In genomic region chr22:17074648-17075002, GRCh38 we compare ENCODE assay signal across 18 cellular contexts. TPM values are rescaled to one million over a fixed set of nuclear protein-coding genes. Genes with fewer than 3 reads are reported as not detected.
DNase-seq lines count a peak whose midpoint lies in the region; ATAC-seq, FAIRE-seq and TF ChIP-seq lines count a peak whose summit lies in the region.
"Had no signal": no experiment of that assay in that cellular context is flagged by ENCODE, and none has a peak within 500 bp of the region (broad histone marks: within the 10 kb centered on the region; RNA-seq: fewer than 3 reads in every experiment).

No MANE protein-coding gene starts in this region.

- no peak overlapping the region for H2BK20ac ChIP-seq in IMR-90 (ENCODE audit: low read depth, low read length)
- no peak overlapping the region for H2BK20ac ChIP-seq in H1 (ENCODE audit: low read length)

- no peak overlapping the region for H4K91ac ChIP-seq in IMR-90 (ENCODE audit: insufficient read depth, low read depth, low read length)
- H4K91ac ChIP-seq in H1 (replicated peaks; ENCODE audit: insufficient read length, low read length), result no peak overlapping the region

- no TSS peak for BruUV-seq in IMR-90 (replicated peaks; lab: Mats Ljungman, UMichigan)

- FAIRE-seq in H1 (lab: Jason Lieb, UNC), result no peak
- FAIRE-seq: GM19239, HepG2 had no signal

- H3K27me3 ChIP-seq in IMR-90 (ENCODE audit: control insufficient read depth, insufficient read depth, low read length), result peaks cover 3% of the 10 kb centered on the region
- H3K27me3 ChIP-seq in H1 (replicated peaks in 1 of 4; ENCODE audit: control insufficient read depth in 3 of 4, extremely low read depth in 1 of 4, insufficient read depth in 3 of 4, low read length in 3 of 4), result no peaks in the 10 kb centered on the region
- no peaks in the 10 kb centered on the region for H3K27me3 ChIP-seq in ascending aorta
- H3K27me3 ChIP-seq: adrenal gland, uterus had no signal

- H2BK12ac ChIP-seq in H1 (ENCODE audit: low read depth, low read length), result no peak overlapping the region

- ATAC-seq in IMR-90 (ENCODE audit: low read depth), result no peak
- ATAC-seq in GM18873 (IDR thresholded peaks at IDR 0.05; ENCODE audit: low FRiP score, unreplicated experiment), result no peak

- H4K8ac ChIP-seq in IMR-90 (ENCODE audit: low read depth in 2 of 2, low read length in 2 of 2), result no peak overlapping the region
- H4K8ac ChIP-seq in H1 (ENCODE audit: extremely low read depth, insufficient read depth, low read length), result no peak overlapping the region

- H3K4ac ChIP-seq in IMR-90 (ENCODE audit: low read depth, low read length) (no peak overlapping the region), H1 (replicated peaks; ENCODE audit: insufficient read length, low read depth, low read length) (no peak overlapping the region)

- H4K5ac ChIP-seq in IMR-90 (ENCODE audit: low read depth, low read length) (no peak overlapping the region), H1 (ENCODE audit: insufficient read length, low read depth, low read length) (no peak overlapping the region)

- TF ChIP-seq POLR2A in IMR-90 (IDR thresholded peaks at IDR 0.05; ENCODE audit: low read depth, low read length) (no peak), H1 (IDR thresholded peaks at IDR 0.05; ENCODE audit: control extremely low read depth in 1 of 2, low read depth in 2 of 2, low read length in 2 of 2) (no peak)

- no peaks in the 10 kb centered on the region for H3K23me2 ChIP-seq in H1 (ENCODE audit: low read depth, low read length)

- H3K14ac ChIP-seq in IMR-90 (replicated peaks; ENCODE audit: low read depth, low read length), result no peak overlapping the region
- no peak overlapping the region for H3K14ac ChIP-seq in H1 (ENCODE audit: insufficient read length)

- H2AFZ ChIP-seq in IMR-90 (replicated peaks; ENCODE audit: low read length, poor library complexity) (no peak overlapping the region), H1 (ENCODE audit: low read length) (no peak overlapping the region)

- H3K79me1 ChIP-seq in IMR-90 (ENCODE audit: low read depth in 1 of 2, low read length in 2 of 2) (no peaks in the 10 kb centered on the region), H1 (ENCODE audit: low read depth, low read length) (no peaks in the 10 kb centered on the region)

- H2AK9ac ChIP-seq in IMR-90 (replicated peaks; ENCODE audit: low read depth, low read length, poor library complexity), result no peak overlapping the region

- intact Hi-C loops in IMR-90 (cut with micrococcal nuclease), result loop anchor here (1.0 to 10.0 kb wide), 3 partner anchors 97 to 1000 kb away; partner anchors contain the start of gene PEX26
- intact Hi-C loops in ascending aorta (cut with DNase I), result loop anchor here (2.0 kb wide), 1 partner anchor 426 kb away; no protein-coding TSS in a partner anchor

- H3K9me3 ChIP-seq in IMR-90 (ENCODE audit: control insufficient read depth, insufficient read depth, low read length) (no peaks in the 10 kb centered on the region), H1 (ENCODE audit: insufficient read depth in 2 of 2, low read depth in 1 of 2, low read length in 1 of 2) (no peaks in the 10 kb centered on the region), ascending aorta (no peaks in the 10 kb centered on the region)
- H3K9me3 ChIP-seq: adrenal gland, esophagus muscularis mucosa, uterus had no signal

- DNase-seq in GM03348 (ENCODE audit: low spot score) (peak; percentile 26), IMR-90 (peak; percentile 40), H1 (ENCODE audit: low read depth in 1 of 2, low spot score in 2 of 2) (no peak), renal cortical epithelial cell (ENCODE audit: low read depth) (peak; percentile 37), ascending aorta (ENCODE audit: low spot score in 2 of 2) (no peak), NCI-H526 (lab: John Stamatoyannopoulos, UW) (no peak)
- DNase-seq: DMS 273 treated with DMSO at 0.1 percent for 48 hours, NCI-H1048, NCI-H510A had no signal

- no peak overlapping the region for H2BK120ac ChIP-seq in IMR-90 (ENCODE audit: low read depth, low read length)
- no peak overlapping the region for H2BK120ac ChIP-seq in H1 (replicated peaks; ENCODE audit: low read depth, low read length)

- dilution Hi-C loops in IMR-90 (cut with HindIII; ENCODE audit: low sequenced_read_pairs, unreplicated experiment), result no loop called here

- no peak overlapping the region for H3K27ac ChIP-seq in IMR-90 (ENCODE audit: insufficient read depth, low read length)
- no peak overlapping the region for H3K27ac ChIP-seq in H1 (ENCODE audit: low read depth, low read length)
- H3K27ac ChIP-seq in ascending aorta, result no peak overlapping the region
- H3K27ac ChIP-seq: adrenal gland, coronary artery, esophagus muscularis mucosa, uterus had no signal

- in situ Hi-C loops in IMR-90 (cut with MboI; ENCODE audit: low sequenced_read_pairs), result loop anchor here (5.0 to 25.0 kb wide), 3 partner anchors 100 to 738 kb away; no protein-coding TSS in a partner anchor

- H2BK15ac ChIP-seq in IMR-90 (ENCODE audit: low read depth, low read length) (no peak overlapping the region), H1 (ENCODE audit: low read length) (no peak overlapping the region)

- H3K36me3 ChIP-seq in IMR-90 (ENCODE audit: control insufficient read depth, insufficient read depth, low read length), result no peaks in the 10 kb centered on the region
- no peaks in the 10 kb centered on the region for H3K36me3 ChIP-seq in H1 (ENCODE audit: control insufficient read depth in 2 of 4, insufficient read depth in 4 of 4, low read length in 3 of 4)
- H3K36me3 ChIP-seq in ascending aorta, result no peaks in the 10 kb centered on the region
- H3K36me3 ChIP-seq: adrenal gland, esophagus muscularis mucosa, uterus had no signal

- no peak overlapping the region for H3K4me3 ChIP-seq in IMR-90 (ENCODE audit: insufficient read depth, low read depth, low read length)
- H3K4me3 ChIP-seq in H1 (ENCODE audit: extremely low read depth in 1 of 4, insufficient read depth in 2 of 4, low read depth in 3 of 4, low read length in 4 of 4), result no peak overlapping the region
- no peak overlapping the region for H3K4me3 ChIP-seq in ascending aorta
- H3K4me3 ChIP-seq: adrenal gland, coronary artery, esophagus muscularis mucosa, uterus had no signal

- CTCF ChIA-PET in IMR-90 (lab: Yijun Ruan, JAX) (interaction anchor here (1.1 to 4.3 kb wide), 5 partner anchors 16 to 435 kb away, joined by 3 to 24 read pairs (median 8); no protein-coding TSS in a partner anchor), H1 (lab: Charles Lee; ENCODE audit: partially characterized antibody) (interaction anchor here (0.7 to 3.2 kb wide), 10 partner anchors 9 to 490 kb away, joined by 3 to 17 read pairs (median 4); no protein-coding TSS in a partner anchor)

- H3K9ac ChIP-seq in IMR-90 (ENCODE audit: low read depth, low read length) (no peak overlapping the region), H1 (replicated peaks in 1 of 4; ENCODE audit: extremely low read depth in 1 of 4, low read depth in 3 of 4, low read length in 3 of 4) (no peak overlapping the region)

- no peak overlapping the region for H3K4me2 ChIP-seq in IMR-90 (ENCODE audit: low read depth, low read length)
- no peak overlapping the region for H3K4me2 ChIP-seq in H1 (ENCODE audit: insufficient read depth in 1 of 2, low read depth in 2 of 2, low read length in 2 of 2)

- H3K79me2 ChIP-seq in H1 (ENCODE audit: control insufficient read depth in 1 of 2, insufficient read depth in 2 of 2, low read length in 2 of 2), result no peaks in the 10 kb centered on the region

- POLR2A ChIA-PET in IMR-90 (lab: Charles Lee; ENCODE audit: unreplicated experiment) (no interaction called here), H1 (lab: Charles Lee; ENCODE audit: partially characterized antibody) (interaction anchor here (0.6 kb wide), 1 partner anchor 169 kb away, joined by 3 read pairs; no protein-coding TSS in a partner anchor)

- TF ChIP-seq EP300 in H1 (IDR thresholded peaks at IDR 0.05; ENCODE audit: borderline replicate concordance in 1 of 2, low read depth in 2 of 2, low read length in 2 of 2), result no peak

- H2BK5ac ChIP-seq in IMR-90 (ENCODE audit: low read depth, low read length, poor library complexity, severe bottlenecking), result no peak overlapping the region
- H2BK5ac ChIP-seq in H1 (ENCODE audit: low read depth, low read length), result no peak overlapping the region

- no peaks in the 10 kb centered on the region for H4K20me1 ChIP-seq in IMR-90 (ENCODE audit: insufficient read depth, low read length)
- no peaks in the 10 kb centered on the region for H4K20me1 ChIP-seq in H1 (replicated peaks in 1 of 2; ENCODE audit: control insufficient read depth in 1 of 2, insufficient read depth in 2 of 2, low read length in 2 of 2)

- no peak for TF ChIP-seq CTCF in IMR-90 (conservative IDR thresholded peaks at IDR 0.05; ENCODE audit: low read depth, low read length)
- no peak for TF ChIP-seq CTCF in H1 (IDR thresholded peaks at IDR 0.05; ENCODE audit: control extremely low read depth in 1 of 3, insufficient read depth in 1 of 3, low read depth in 1 of 3, low read length in 3 of 3)
- TF ChIP-seq CTCF in ascending aorta (IDR thresholded peaks at IDR 0.05), result no peak

- H2AK5ac ChIP-seq in IMR-90 (ENCODE audit: low read depth, low read length), result no peak overlapping the region
- H2AK5ac ChIP-seq in H1 (ENCODE audit: low read depth, low read length), result no peak overlapping the region

- peaks cover 6% of the 10 kb centered on the region for H3K4me1 ChIP-seq in IMR-90 (ENCODE audit: control insufficient read depth, insufficient read depth, low read length)
- H3K4me1 ChIP-seq in H1 (replicated peaks in 1 of 4; ENCODE audit: control insufficient read depth in 3 of 4, insufficient read depth in 4 of 4, low read length in 3 of 4), result no peaks in the 10 kb centered on the region
- H3K4me1 ChIP-seq in ascending aorta, result no peaks in the 10 kb centered on the region
- H3K4me1 ChIP-seq: uterus had no signal

- no peaks in the 10 kb centered on the region for H3K9me1 ChIP-seq in IMR-90 (ENCODE audit: insufficient read depth, low read length)

- H3K23ac ChIP-seq in IMR-90 (ENCODE audit: low read depth, low read length) (no peak overlapping the region), H1 (ENCODE audit: insufficient read length) (no peak overlapping the region)

- H3K18ac ChIP-seq in IMR-90 (ENCODE audit: low read depth, low read length) (no peak overlapping the region), H1 (ENCODE audit: extremely low read depth, low read length) (no peak overlapping the region)

- TF ChIP-seq RAD21 in IMR-90 (IDR thresholded peaks at IDR 0.05; ENCODE audit: low read length) (no peak), H1 (IDR thresholded peaks at IDR 0.05 in 1 of 2, conservative IDR thresholded peaks at IDR 0.05 in 1 of 2; ENCODE audit: low read depth in 2 of 2, low read length in 2 of 2) (no peak)

- H3K56ac ChIP-seq in IMR-90 (ENCODE audit: extremely low read depth, insufficient read depth, low read length), result no peak overlapping the region
- no peak overlapping the region for H3K56ac ChIP-seq in H1 (replicated peaks; ENCODE audit: insufficient read length, low read depth, low read length)

RNA-seq across cellular contexts. Expression of gene IL17RA, which starts 10.2 kb away (rescaled TPM):
- 5.2 and 5.8 TPM in 2 replicates for total RNA-seq in IMR-90 (2012; rRNA removed)
- polyA plus RNA-seq in IMR-90 (2012; rRNA removed), result 15.3 and 18.3 TPM in 2 replicates
- 17.1 and 20.5 TPM in 2 replicates for polyA plus RNA-seq in IMR-90 (2012; cell fraction: cytosol; rRNA removed)
- 15.5 and 20.2 TPM in 2 replicates for polyA plus RNA-seq in IMR-90 (2012; cell fraction: nucleus; rRNA removed; ENCODE audit: low replicate concordance)
- 7.1 and 9.9 TPM in 2 replicates for total RNA-seq in H1 (2021; fragmentation: NEBNext Ultra II Directional; extraction: Animal tissue kit (Norgen Biotek cat#: 25700))
- polyA plus RNA-seq in H1 (2011; rRNA removed), result 5.6 and 9.3 TPM in 2 replicates
- 5.3 TPM for polyA plus RNA-seq in H1 (2011; cell fraction: cytosol; rRNA removed)
- polyA plus RNA-seq in H1 (2011; cell fraction: nucleus; rRNA removed), result 9.2 TPM
- polyA plus RNA-seq in H1 (2012, experiment 1 of 2), result 3.9 to 4.6 TPM (median 4.5 TPM) in 4 replicates
- 4.0 TPM for polyA plus RNA-seq in H1 (2012, experiment 2 of 2)
- polyA plus RNA-seq in H1 (2013, experiment 1 of 2), result 7.6 TPM
- polyA plus RNA-seq in H1 (2013, experiment 2 of 2), result 7.6 TPM
- 7.4 and 10.6 TPM in 2 replicates for polyA minus RNA-seq in H1 (2011; rRNA and poly(A)+ RNA removed)
- polyA minus RNA-seq in H1 (2011; cell fraction: cytosol; rRNA and poly(A)+ RNA removed), result 3.4 TPM
- polyA minus RNA-seq in H1 (2011; cell fraction: nucleus; rRNA and poly(A)+ RNA removed), result 5.5 TPM
- total RNA-seq in renal cortical epithelial cell, result 5.4 and 17.1 TPM in 2 replicates
- total RNA-seq in ascending aorta, result 84.1 TPM

RNA-seq across cellular contexts. Expression of gene TMEM121B, which starts 46.5 kb away (rescaled TPM):
- under 0.01 TPM in 2 replicates for total RNA-seq in IMR-90 (2012; rRNA removed)
- 0.22 and 0.29 TPM in 2 replicates for polyA plus RNA-seq in IMR-90 (2012; rRNA removed)
- 0.11 and 0.13 TPM in 2 replicates for polyA plus RNA-seq in IMR-90 (2012; cell fraction: cytosol; rRNA removed)
- 0.22 and 0.25 TPM in 2 replicates for polyA plus RNA-seq in IMR-90 (2012; cell fraction: nucleus; rRNA removed; ENCODE audit: low replicate concordance)
- 6.7 and 6.9 TPM in 2 replicates for total RNA-seq in H1 (2021; fragmentation: NEBNext Ultra II Directional; extraction: Animal tissue kit (Norgen Biotek cat#: 25700))
- 4.3 and 4.9 TPM in 2 replicates for polyA plus RNA-seq in H1 (2011; rRNA removed)
- polyA plus RNA-seq in H1 (2011; cell fraction: cytosol; rRNA removed), result 2.8 TPM
- polyA plus RNA-seq in H1 (2011; cell fraction: nucleus; rRNA removed), result 4.8 TPM
- polyA plus RNA-seq in H1 (2012, experiment 1 of 2), result 5.9 to 7.5 TPM (median 6.1 TPM) in 4 replicates
- polyA plus RNA-seq in H1 (2012, experiment 2 of 2), result 7.4 TPM
- 7.1 TPM for polyA plus RNA-seq in H1 (2013, experiment 1 of 2)
- polyA plus RNA-seq in H1 (2013, experiment 2 of 2), result 8.0 TPM
- polyA minus RNA-seq in H1 (2011; rRNA and poly(A)+ RNA removed), result 4.7 and 6.0 TPM in 2 replicates
- 3.7 TPM for polyA minus RNA-seq in H1 (2011; cell fraction: cytosol; rRNA and poly(A)+ RNA removed)
- 3.5 TPM for polyA minus RNA-seq in H1 (2011; cell fraction: nucleus; rRNA and poly(A)+ RNA removed)
- 0.10 TPM in 1 of 2 replicates, not detected in the other for total RNA-seq in renal cortical epithelial cell
- total RNA-seq in ascending aorta, result 0.11 TPM
- total RNA-seq: HepG2 had no signal
- polyA plus RNA-seq: CD4-positive, alpha-beta memory T cell; HepG2; naive thymus-derived CD8-positive, alpha-beta T cell had no signal

Comparison
In these comparisons a context has a peak if more than half of its experiments do, and no peak if none do; other contexts are left out.
1. DNase-seq: peak in GM03348 (single experiment), IMR-90 (single experiment) and renal cortical epithelial cell (single experiment); none in H1 (0 of 2), ascending aorta (0 of 2) and NCI-H526 (0 of 2).